Comparison of ENCODE assay signal across 8 cellular contexts in genomic region chr9:34675048-34675714, GRCh38. TPM values are rescaled to one million over a fixed set of nuclear protein-coding genes. Genes with fewer than 3 reads are reported as not detected.
A peak's percentile ranks its signal among the peaks of the same experiment; 100 is the strongest.
DNase-seq lines count a peak whose midpoint lies in the region; ATAC-seq and TF ChIP-seq lines count a peak whose summit lies in the region.

No MANE protein-coding gene starts in this region.

- H3K9me3 ChIP-seq in tibial nerve, result no peaks in the 10 kb centered on the region

- no peaks in the 10 kb centered on the region for H3K36me3 Mint-ChIP-seq in natural killer cell treated with Interleukin-12 subunit alpha and Interleukin-12 subunit beta and Interleukin-15 and Interleukin-18, amount 100 ng/mL, for 72 hours

- ATAC-seq in GM21786 (IDR thresholded peaks at IDR 0.05; ENCODE audit: unreplicated experiment), result peak; percentile 60
- peak; percentile 61 to 68 for ATAC-seq in natural killer cell treated with Interleukin-12 subunit alpha and Interleukin-12 subunit beta and Interleukin-15 and Interleukin-18, amount 100 ng/mL, for 72 hours
- no peak for ATAC-seq in HG03025 (IDR thresholded peaks at IDR 0.05; ENCODE audit: low FRiP score, unreplicated experiment)

- H3K9me3 Mint-ChIP-seq in natural killer cell treated with Interleukin-12 subunit alpha and Interleukin-12 subunit beta and Interleukin-15 and Interleukin-18, amount 100 ng/mL, for 72 hours, result no peaks in the 10 kb centered on the region

- no peaks in the 10 kb centered on the region for H3K27me3 Mint-ChIP-seq in natural killer cell treated with Interleukin-12 subunit alpha and Interleukin-12 subunit beta and Interleukin-15 and Interleukin-18, amount 100 ng/mL, for 72 hours

- no peak overlapping the region for H3K27ac ChIP-seq in C4-2B
- H3K27ac ChIP-seq in tibial nerve, result no peak overlapping the region

- peaks cover 0 to 3% of the 10 kb centered on the region in 2 donors for H3K4me1 Mint-ChIP-seq in natural killer cell treated with Interleukin-12 subunit alpha and Interleukin-12 subunit beta and Interleukin-15 and Interleukin-18, amount 100 ng/mL, for 72 hours (ENCODE audit: low read depth in 2 of 2)

- no peak overlapping the region for H3K4me3 Mint-ChIP-seq in natural killer cell treated with Interleukin-12 subunit alpha and Interleukin-12 subunit beta and Interleukin-15 and Interleukin-18, amount 100 ng/mL, for 72 hours

- DNase-seq in NCI-H526 treated with DMSO at 0.1 percent for 48 hours (lab: John Stamatoyannopoulos, UW) (peak; percentile 25), epidermal melanocyte (ENCODE audit: insufficient read length, low spot score) (peak; percentile 62), tibial nerve (ENCODE audit: low spot score in 2 of 2) (peak in 1 of 2 donors; percentile 64)
- DNase-seq in activated CD4-positive, alpha-beta T cell treated with anti-CD3 and anti-CD28 coated beads, Interleukin-2, amount 50 U/mL, for 48 hours, result peak; percentile 75 to 76
- DNase-seq in natural killer cell treated with Interleukin-12 subunit alpha and Interleukin-12 subunit beta and Interleukin-15 and Interleukin-18, amount 100 ng/mL, for 72 hours (ENCODE audit: low spot score), result no peak

- TF ChIP-seq CTCF in C4-2B (conservative IDR thresholded peaks at IDR 0.05), result peak; percentile 83
- TF ChIP-seq CTCF in tibial nerve (IDR thresholded peaks at IDR 0.05), result peak; percentile 30 to 46 (median 39)

- H3K36me3 ChIP-seq in tibial nerve, result peaks cover 0 to 16% (median 0%) of the 10 kb centered on the region in 3 donors

- H3K27ac Mint-ChIP-seq in natural killer cell treated with Interleukin-12 subunit alpha and Interleukin-12 subunit beta and Interleukin-15 and Interleukin-18, amount 100 ng/mL, for 72 hours, result no peak overlapping the region

- no peak for TF ChIP-seq POLR2A in tibial nerve (IDR thresholded peaks at IDR 0.05)

- WGBS in tibial nerve, 2 donors, result 38 to 44% methylated on average over 10 of the region's 10 CpGs

- H3K4me1 ChIP-seq in tibial nerve, result no peaks in the 10 kb centered on the region

- TF ChIP-seq EP300 in tibial nerve (IDR thresholded peaks at IDR 0.05), result no peak

- no peaks in the 10 kb centered on the region for H3K27me3 ChIP-seq in tibial nerve

- no peak overlapping the region for H3K4me3 ChIP-seq in tibial nerve

RNA-seq across cellular contexts. Expression of gene CCL27, which starts 12.7 kb away (rescaled TPM):
- not detected for total RNA-seq in natural killer cell treated with Interleukin-12 subunit alpha and Interleukin-12 subunit beta and Interleukin-15 and Interleukin-18, amount 100 ng/mL, for 72 hours
- total RNA-seq in tibial nerve, result 10 to 100 TPM in 1 of 4 donors, not detected in 3; 45.1 TPM

RNA-seq across cellular contexts. Expression of gene CCL19, which starts 15.9 kb away (rescaled TPM):
- not detected for total RNA-seq in natural killer cell treated with Interleukin-12 subunit alpha and Interleukin-12 subunit beta and Interleukin-15 and Interleukin-18, amount 100 ng/mL, for 72 hours
- not detected for total RNA-seq in tibial nerve

RNA-seq across cellular contexts. Expression of gene IL11RA, which starts 23.2 kb away (rescaled TPM):
- 10 to 100 TPM in 1 of 2 donors, 1 to 10 TPM in 1; 6.8 to 16.8 TPM for total RNA-seq in natural killer cell treated with Interleukin-12 subunit alpha and Interleukin-12 subunit beta and Interleukin-15 and Interleukin-18, amount 100 ng/mL, for 72 hours
- 10 to 100 TPM; 27.3 to 48.8 (median 39.6) TPM for total RNA-seq in tibial nerve

RNA-seq across cellular contexts. Expression of gene GALT, which starts 28.7 kb away (rescaled TPM):
- 10 to 100 TPM; 19.4 to 50.2 TPM for total RNA-seq in natural killer cell treated with Interleukin-12 subunit alpha and Interleukin-12 subunit beta and Interleukin-15 and Interleukin-18, amount 100 ng/mL, for 72 hours
- total RNA-seq in tibial nerve, result 10 to 100 TPM; 38.5 to 75.3 (median 63.7) TPM

RNA-seq across cellular contexts. Expression of gene CCL21, which starts 34.8 kb away (rescaled TPM):
- total RNA-seq in natural killer cell treated with Interleukin-12 subunit alpha and Interleukin-12 subunit beta and Interleukin-15 and Interleukin-18, amount 100 ng/mL, for 72 hours, result not detected
- 10 to 100 TPM in 1 of 4 donors, 1 to 10 TPM in 3; 4.6 to 14.0 (median 8.6) TPM for total RNA-seq in tibial nerve
